ENCODE assay signal across 1 cellular context in the genomic region with DNA sequence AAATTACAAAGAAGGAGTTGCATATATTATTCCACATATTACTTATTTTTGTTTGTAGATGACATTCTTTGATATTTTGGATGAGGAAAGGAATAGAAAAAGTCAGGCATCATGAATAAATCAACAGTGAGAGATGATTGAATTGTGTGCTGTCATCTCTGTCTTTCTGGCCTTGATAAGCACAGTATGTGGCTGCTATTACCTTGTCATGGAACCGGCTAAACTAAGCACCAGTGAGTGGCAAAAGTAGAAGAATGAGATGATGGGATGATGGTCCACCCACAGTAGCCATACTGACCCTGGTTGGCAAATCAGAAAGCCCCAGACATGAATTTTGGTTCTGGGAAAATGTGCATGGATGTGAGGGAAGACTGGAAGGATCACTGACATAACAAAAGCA.
"Had no signal": no experiment of that assay in that cellular context is flagged by ENCODE, and none has a peak within 500 bp of the region (broad histone marks: within the 10 kb centered on the region; RNA-seq: fewer than 3 reads in every experiment).

No MANE protein-coding gene starts in this region.

- H3K36me3 ChIP-seq: MG63 had no signal

- H3K4me3 ChIP-seq: MG63 had no signal

- H3K27me3 ChIP-seq: MG63 had no signal

- H3K9me3 ChIP-seq: MG63 had no signal
